Comparison of ENCODE assay signal across 2 cellular contexts in genomic region chr2:163778045-163778753, GRCh38.
TF ChIP-seq lines count a peak whose summit lies in the region.

No MANE protein-coding gene starts in this region.

TF ChIP-seq in GM23338, 12 proteins besides CTCF, POLR2A, EP300 and RAD21:
- TF ChIP-seq, protein P1, sequence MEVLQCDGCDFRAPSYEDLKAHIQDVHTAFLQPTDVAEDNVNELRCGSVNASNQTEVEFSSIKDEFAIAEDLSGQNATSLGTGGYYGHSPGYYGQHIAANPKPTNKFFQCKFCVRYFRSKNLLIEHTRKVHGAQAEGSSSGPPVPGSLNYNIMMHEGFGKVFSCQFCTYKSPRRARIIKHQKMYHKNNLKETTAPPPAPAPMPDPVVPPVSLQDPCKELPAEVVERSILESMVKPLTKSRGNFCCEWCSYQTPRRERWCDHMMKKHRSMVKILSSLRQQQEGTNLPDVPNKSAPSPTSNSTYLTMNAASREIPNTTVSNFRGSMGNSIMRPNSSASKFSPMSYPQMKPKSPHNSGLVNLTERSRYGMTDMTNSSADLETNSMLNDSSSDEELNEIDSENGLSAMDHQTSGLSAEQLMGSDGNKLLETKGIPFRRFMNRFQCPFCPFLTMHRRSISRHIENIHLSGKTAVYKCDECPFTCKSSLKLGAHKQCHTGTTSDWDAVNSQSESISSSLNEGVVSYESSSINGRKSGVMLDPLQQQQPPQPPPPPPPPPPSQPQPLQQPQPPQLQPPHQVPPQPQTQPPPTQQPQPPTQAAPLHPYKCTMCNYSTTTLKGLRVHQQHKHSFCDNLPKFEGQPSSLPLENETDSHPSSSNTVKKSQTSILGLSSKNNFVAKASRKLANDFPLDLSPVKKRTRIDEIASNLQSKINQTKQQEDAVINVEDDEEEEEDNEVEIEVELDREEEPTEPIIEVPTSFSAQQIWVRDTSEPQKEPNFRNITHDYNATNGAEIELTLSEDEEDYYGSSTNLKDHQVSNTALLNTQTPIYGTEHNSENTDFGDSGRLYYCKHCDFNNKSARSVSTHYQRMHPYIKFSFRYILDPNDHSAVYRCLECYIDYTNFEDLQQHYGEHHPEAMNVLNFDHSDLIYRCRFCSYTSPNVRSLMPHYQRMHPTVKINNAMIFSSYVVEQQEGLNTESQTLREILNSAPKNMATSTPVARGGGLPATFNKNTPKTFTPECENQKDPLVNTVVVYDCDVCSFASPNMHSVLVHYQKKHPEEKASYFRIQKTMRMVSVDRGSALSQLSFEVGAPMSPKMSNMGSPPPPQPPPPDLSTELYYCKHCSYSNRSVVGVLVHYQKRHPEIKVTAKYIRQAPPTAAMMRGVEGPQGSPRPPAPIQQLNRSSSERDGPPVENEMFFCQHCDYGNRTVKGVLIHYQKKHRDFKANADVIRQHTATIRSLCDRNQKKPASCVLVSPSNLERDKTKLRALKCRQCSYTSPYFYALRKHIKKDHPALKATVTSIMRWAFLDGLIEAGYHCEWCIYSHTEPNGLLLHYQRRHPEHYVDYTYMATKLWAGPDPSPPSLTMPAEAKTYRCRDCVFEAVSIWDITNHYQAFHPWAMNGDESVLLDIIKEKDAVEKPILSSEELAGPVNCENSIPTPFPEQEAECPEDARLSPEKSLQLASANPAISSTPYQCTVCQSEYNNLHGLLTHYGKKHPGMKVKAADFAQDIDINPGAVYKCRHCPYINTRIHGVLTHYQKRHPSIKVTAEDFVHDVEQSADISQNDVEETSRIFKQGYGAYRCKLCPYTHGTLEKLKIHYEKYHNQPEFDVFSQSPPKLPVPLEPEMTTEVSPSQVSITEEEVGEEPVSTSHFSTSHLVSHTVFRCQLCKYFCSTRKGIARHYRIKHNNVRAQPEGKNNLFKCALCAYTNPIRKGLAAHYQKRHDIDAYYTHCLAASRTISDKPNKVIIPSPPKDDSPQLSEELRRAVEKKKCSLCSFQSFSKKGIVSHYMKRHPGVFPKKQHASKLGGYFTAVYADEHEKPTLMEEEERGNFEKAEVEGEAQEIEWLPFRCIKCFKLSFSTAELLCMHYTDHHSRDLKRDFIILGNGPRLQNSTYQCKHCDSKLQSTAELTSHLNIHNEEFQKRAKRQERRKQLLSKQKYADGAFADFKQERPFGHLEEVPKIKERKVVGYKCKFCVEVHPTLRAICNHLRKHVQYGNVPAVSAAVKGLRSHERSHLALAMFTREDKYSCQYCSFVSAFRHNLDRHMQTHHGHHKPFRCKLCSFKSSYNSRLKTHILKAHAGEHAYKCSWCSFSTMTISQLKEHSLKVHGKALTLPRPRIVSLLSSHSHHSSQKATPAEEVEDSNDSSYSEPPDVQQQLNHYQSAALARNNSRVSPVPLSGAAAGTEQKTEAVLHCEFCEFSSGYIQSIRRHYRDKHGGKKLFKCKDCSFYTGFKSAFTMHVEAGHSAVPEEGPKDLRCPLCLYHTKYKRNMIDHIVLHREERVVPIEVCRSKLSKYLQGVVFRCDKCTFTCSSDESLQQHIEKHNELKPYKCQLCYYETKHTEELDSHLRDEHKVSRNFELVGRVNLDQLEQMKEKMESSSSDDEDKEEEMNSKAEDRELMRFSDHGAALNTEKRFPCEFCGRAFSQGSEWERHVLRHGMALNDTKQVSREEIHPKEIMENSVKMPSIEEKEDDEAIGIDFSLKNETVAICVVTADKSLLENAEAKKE (CRISPR knock-in tag; IDR thresholded peaks at IDR 0.05): no peak
- TF ChIP-seq EZH2 (IDR thresholded peaks at IDR 0.05; ENCODE audit: low read depth, unreplicated experiment): no peak
- no peak for TF ChIP-seq ETS1 (IDR thresholded peaks at IDR 0.05)
- no peak for TF ChIP-seq NANOG (IDR thresholded peaks at IDR 0.05; ENCODE audit: borderline replicate concordance)
- no peak for TF ChIP-seq CREB1 (CRISPR knock-in tag; IDR thresholded peaks at IDR 0.05; ENCODE audit: low read depth)
- TF ChIP-seq, protein P2, sequence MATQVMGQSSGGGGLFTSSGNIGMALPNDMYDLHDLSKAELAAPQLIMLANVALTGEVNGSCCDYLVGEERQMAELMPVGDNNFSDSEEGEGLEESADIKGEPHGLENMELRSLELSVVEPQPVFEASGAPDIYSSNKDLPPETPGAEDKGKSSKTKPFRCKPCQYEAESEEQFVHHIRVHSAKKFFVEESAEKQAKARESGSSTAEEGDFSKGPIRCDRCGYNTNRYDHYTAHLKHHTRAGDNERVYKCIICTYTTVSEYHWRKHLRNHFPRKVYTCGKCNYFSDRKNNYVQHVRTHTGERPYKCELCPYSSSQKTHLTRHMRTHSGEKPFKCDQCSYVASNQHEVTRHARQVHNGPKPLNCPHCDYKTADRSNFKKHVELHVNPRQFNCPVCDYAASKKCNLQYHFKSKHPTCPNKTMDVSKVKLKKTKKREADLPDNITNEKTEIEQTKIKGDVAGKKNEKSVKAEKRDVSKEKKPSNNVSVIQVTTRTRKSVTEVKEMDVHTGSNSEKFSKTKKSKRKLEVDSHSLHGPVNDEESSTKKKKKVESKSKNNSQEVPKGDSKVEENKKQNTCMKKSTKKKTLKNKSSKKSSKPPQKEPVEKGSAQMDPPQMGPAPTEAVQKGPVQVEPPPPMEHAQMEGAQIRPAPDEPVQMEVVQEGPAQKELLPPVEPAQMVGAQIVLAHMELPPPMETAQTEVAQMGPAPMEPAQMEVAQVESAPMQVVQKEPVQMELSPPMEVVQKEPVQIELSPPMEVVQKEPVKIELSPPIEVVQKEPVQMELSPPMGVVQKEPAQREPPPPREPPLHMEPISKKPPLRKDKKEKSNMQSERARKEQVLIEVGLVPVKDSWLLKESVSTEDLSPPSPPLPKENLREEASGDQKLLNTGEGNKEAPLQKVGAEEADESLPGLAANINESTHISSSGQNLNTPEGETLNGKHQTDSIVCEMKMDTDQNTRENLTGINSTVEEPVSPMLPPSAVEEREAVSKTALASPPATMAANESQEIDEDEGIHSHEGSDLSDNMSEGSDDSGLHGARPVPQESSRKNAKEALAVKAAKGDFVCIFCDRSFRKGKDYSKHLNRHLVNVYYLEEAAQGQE (IDR thresholded peaks at IDR 0.05; ENCODE audit: unreplicated experiment): no peak
- TF ChIP-seq EZH2phosphoT487 (IDR thresholded peaks at IDR 0.05; ENCODE audit: unreplicated experiment): no peak
- no peak for TF ChIP-seq ZNF331 (CRISPR knock-in tag; IDR thresholded peaks at IDR 0.05; ENCODE audit: low read depth)

TF ChIP-seq in SK-N-SH, 30 proteins besides CTCF, POLR2A, EP300 and RAD21 (continued from another document):
- TF ChIP-seq, protein P3, sequence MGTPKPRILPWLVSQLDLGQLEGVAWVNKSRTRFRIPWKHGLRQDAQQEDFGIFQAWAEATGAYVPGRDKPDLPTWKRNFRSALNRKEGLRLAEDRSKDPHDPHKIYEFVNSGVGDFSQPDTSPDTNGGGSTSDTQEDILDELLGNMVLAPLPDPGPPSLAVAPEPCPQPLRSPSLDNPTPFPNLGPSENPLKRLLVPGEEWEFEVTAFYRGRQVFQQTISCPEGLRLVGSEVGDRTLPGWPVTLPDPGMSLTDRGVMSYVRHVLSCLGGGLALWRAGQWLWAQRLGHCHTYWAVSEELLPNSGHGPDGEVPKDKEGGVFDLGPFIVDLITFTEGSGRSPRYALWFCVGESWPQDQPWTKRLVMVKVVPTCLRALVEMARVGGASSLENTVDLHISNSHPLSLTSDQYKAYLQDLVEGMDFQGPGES (IDR thresholded peaks at IDR 0.05; ENCODE audit: low read depth, low read length): no peak
